ENCODE assay signal across 20 cellular contexts in genomic region chr9:90641090-90641489, GRCh38. TPM values are rescaled to one million over a fixed set of nuclear protein-coding genes. Genes with fewer than 3 reads are reported as not detected.
"Had no signal": no experiment of that assay in that cellular context is flagged by ENCODE, and none has a peak within 500 bp of the region (broad histone marks: within the 10 kb centered on the region; RNA-seq: fewer than 3 reads in every experiment).

No MANE protein-coding gene starts in this region.

- H3K4me3 Mint-ChIP-seq: activated B cell treated with CpG ODN at 0.5 μM for 24 hours; activated CD8-positive, alpha-beta T cell treated with anti-CD3 and anti-CD28 coated beads, Interleukin-2, amount 10 ng/mL, durations not matched to agents 7 days and 5 days; activated naive CD8-positive, alpha-beta T cell treated with anti-CD3 and anti-CD28 coated beads for 36 hours; memory B cell; natural killer cell treated with Interleukin-12 subunit alpha and Interleukin-12 subunit beta and Interleukin-15 and Interleukin-18, amount 100 ng/mL, for 72 hours had no signal

- H3K36me3 ChIP-seq: ascending aorta, left ventricle myocardium inferior, ovary, tibial nerve, vagina had no signal

- H3K4me3 ChIP-seq: ascending aorta, left ventricle myocardium inferior, ovary, vagina had no signal

- DNase-seq: activated B cell treated with CpG ODN at 0.5 μM for 24 hours; activated CD4-positive, alpha-beta T cell treated with anti-CD3 and anti-CD28 coated beads for 48 hours; activated CD8-positive, alpha-beta memory T cell treated with anti-CD3 and anti-CD28 coated beads, Interleukin-2, amount 50 U/mL, for 48 hours; activated CD8-positive, alpha-beta T cell treated with anti-CD3 and anti-CD28 coated beads, Interleukin-2, amount 10 ng/mL, durations not matched to agents 7 days and 5 days; activated gamma-delta T cell treated with Interleukin-2 at 50 U/mL for 16 hours; activated naive CD8-positive, alpha-beta T cell treated with anti-CD3 and anti-CD28 coated beads for 36 hours; activated T-cell treated with anti-CD3 and anti-CD28 coated beads, Interleukin-2, amount 50 U/mL, for 72 hours; glutamatergic neuron; kidney; left ventricle myocardium inferior; ovary; stimulated activated CD4-positive, alpha-beta T cell treated with anti-CD3 and anti-CD28 coated beads, Interleukin-12 subunit alpha, Interleukin-12 subunit beta, amount 100 ng/mL, for 4 hours had no signal

- ATAC-seq: activated CD8-positive, alpha-beta T cell treated with anti-CD3 and anti-CD28 coated beads, Interleukin-2, amount 10 ng/mL, durations not matched to agents 7 days and 5 days; activated T-cell treated with anti-CD3 and anti-CD28 coated beads, Interleukin-2, amount 50 U/mL, for 72 hours; esophagus mucosa; natural killer cell treated with Interleukin-12 subunit alpha and Interleukin-12 subunit beta and Interleukin-15 and Interleukin-18, amount 100 ng/mL, for 72 hours; stimulated activated memory B cell treated with anti-CD40 and anti-IgM and Interleukin-4, amounts not matched to agents 10 μg/mL and 1 μg/mL and 100 μg/mL, for 72 hours had no signal

- H3K27ac Mint-ChIP-seq: activated B cell treated with CpG ODN at 0.5 μM for 24 hours; activated CD8-positive, alpha-beta T cell treated with anti-CD3 and anti-CD28 coated beads, Interleukin-2, amount 10 ng/mL, durations not matched to agents 7 days and 5 days; activated naive CD8-positive, alpha-beta T cell treated with anti-CD3 and anti-CD28 coated beads for 36 hours; activated T-cell treated with anti-CD3 and anti-CD28 coated beads, Interleukin-2, amount 50 U/mL, for 72 hours; memory B cell; natural killer cell treated with Interleukin-12 subunit alpha and Interleukin-12 subunit beta and Interleukin-15 and Interleukin-18, amount 100 ng/mL, for 72 hours; stimulated activated memory B cell treated with anti-CD40 and anti-IgM and Interleukin-4, amounts not matched to agents 10 μg/mL and 1 μg/mL and 100 μg/mL, for 72 hours had no signal

- H3K27ac ChIP-seq: ascending aorta, left ventricle myocardium inferior, ovary, vagina had no signal

- H3K9me3 ChIP-seq: ascending aorta, left ventricle myocardium inferior, ovary, tibial nerve, vagina had no signal

- H3K9me3 Mint-ChIP-seq: activated B cell treated with CpG ODN at 0.5 μM for 24 hours; activated naive CD8-positive, alpha-beta T cell treated with anti-CD3 and anti-CD28 coated beads for 36 hours; activated T-cell treated with anti-CD3 and anti-CD28 coated beads, Interleukin-2, amount 50 U/mL, for 72 hours; memory B cell; natural killer cell treated with Interleukin-12 subunit alpha and Interleukin-12 subunit beta and Interleukin-15 and Interleukin-18, amount 100 ng/mL, for 72 hours; stimulated activated memory B cell treated with anti-CD40 and anti-IgM and Interleukin-4, amounts not matched to agents 10 μg/mL and 1 μg/mL and 100 μg/mL, for 72 hours had no signal

- H3K4me1 ChIP-seq: ascending aorta had no signal

- H3K27me3 ChIP-seq: ascending aorta, ovary, vagina had no signal

- H3K36me3 Mint-ChIP-seq: activated naive CD8-positive, alpha-beta T cell treated with anti-CD3 and anti-CD28 coated beads for 36 hours; memory B cell; natural killer cell treated with Interleukin-12 subunit alpha and Interleukin-12 subunit beta and Interleukin-15 and Interleukin-18, amount 100 ng/mL, for 72 hours; stimulated activated memory B cell treated with anti-CD40 and anti-IgM and Interleukin-4, amounts not matched to agents 10 μg/mL and 1 μg/mL and 100 μg/mL, for 72 hours had no signal

RNA-seq across cellular contexts. Expression of gene DIRAS2, which starts 1.5 kb away (rescaled TPM):
- total RNA-seq: activated B cell treated with CpG ODN at 0.5 μM for 24 hours; activated CD8-positive, alpha-beta T cell treated with anti-CD3 and anti-CD28 coated beads, Interleukin-2, amount 10 ng/mL, durations not matched to agents 7 days and 5 days; activated naive CD8-positive, alpha-beta T cell treated with anti-CD3 and anti-CD28 coated beads for 36 hours; ascending aorta; esophagus mucosa; natural killer cell treated with Interleukin-12 subunit alpha and Interleukin-12 subunit beta and Interleukin-15 and Interleukin-18, amount 100 ng/mL, for 72 hours; T-helper 1 cell treated with Interleukin-12 subunit alpha and Interleukin-12 subunit beta and Interleukin-4 antibody, amounts not matched to agents 30 ng/mL and 1 ng/mL, for 36 hours; vagina had no signal
